ENCODE assay signal across 8 cellular contexts in genomic region chr11:67289651-67290479, GRCh38. TPM values are rescaled to one million over a fixed set of nuclear protein-coding genes. Genes with fewer than 3 reads are reported as not detected.
A peak's percentile ranks its signal among the peaks of the same experiment; 100 is the strongest.
DNase-seq lines count a peak whose midpoint lies in the region; ATAC-seq and TF ChIP-seq lines count a peak whose summit lies in the region.

No MANE protein-coding gene starts in this region.

- H3K27ac ChIP-seq in CD4-positive, CD25-positive, alpha-beta regulatory T cell (ENCODE audit: insufficient read depth, low read length, poor library complexity, severe bottlenecking), result peak overlapping the region; percentile 95
- H3K27ac ChIP-seq in KOPT-K1 (ENCODE audit: low read depth, low read length, poor library complexity, severe bottlenecking), result peak overlapping the region; percentile 100
- peak overlapping the region; percentile 99 for H3K27ac ChIP-seq in lower lobe of right lung
- H3K27ac ChIP-seq in upper lobe of right lung, result peak overlapping the region; percentile 81

- peak overlapping the region; percentile 80 to 84 (median 81) for H3K27ac Mint-ChIP-seq in CD4-positive, CD25-positive, alpha-beta regulatory T cell
- H3K27ac Mint-ChIP-seq in central memory CD8-positive, alpha-beta T cell (ENCODE audit: low read depth), result peak overlapping the region; percentile 95

- peaks cover 14 to 64% (median 31%) of the 10 kb centered on the region in 4 donors for H3K4me1 Mint-ChIP-seq in CD4-positive, CD25-positive, alpha-beta regulatory T cell
- peaks cover 55% of the 10 kb centered on the region for H3K4me1 Mint-ChIP-seq in central memory CD8-positive, alpha-beta T cell

- peaks cover 45% of the 10 kb centered on the region for H3K36me3 ChIP-seq in CD4-positive, CD25-positive, alpha-beta regulatory T cell (ENCODE audit: control insufficient read depth, insufficient read depth, low read length)
- peaks cover 73% of the 10 kb centered on the region for H3K36me3 ChIP-seq in KOPT-K1 (ENCODE audit: insufficient read depth, low read length)
- peaks cover 70% of the 10 kb centered on the region for H3K36me3 ChIP-seq in lower lobe of right lung
- peaks cover 43% of the 10 kb centered on the region for H3K36me3 ChIP-seq in upper lobe of right lung

- H3K9me3 Mint-ChIP-seq in CD4-positive, CD25-positive, alpha-beta regulatory T cell, result peaks cover 0 to 1% (median 0%) of the 10 kb centered on the region in 7 donors
- no peaks in the 10 kb centered on the region for H3K9me3 Mint-ChIP-seq in central memory CD8-positive, alpha-beta T cell

- H3K4me1 ChIP-seq in CD4-positive, CD25-positive, alpha-beta regulatory T cell (ENCODE audit: control insufficient read depth, insufficient read depth, low read length, poor library complexity, severe bottlenecking), result peaks cover 79% of the 10 kb centered on the region
- H3K4me1 ChIP-seq in lower lobe of right lung (peaks cover 57% of the 10 kb centered on the region), upper lobe of right lung (peaks cover 48% of the 10 kb centered on the region)

- H3K9me3 ChIP-seq in CD4-positive, CD25-positive, alpha-beta regulatory T cell (ENCODE audit: control insufficient read depth in 2 of 2, low read length in 2 of 2), result no peaks in the 10 kb centered on the region
- H3K9me3 ChIP-seq in KOPT-K1 (ENCODE audit: insufficient read depth, low read length, poor library complexity, severe bottlenecking) (peaks cover 6% of the 10 kb centered on the region), lower lobe of right lung (no peaks in the 10 kb centered on the region), upper lobe of right lung (no peaks in the 10 kb centered on the region)

- H3K4me3 Mint-ChIP-seq in CD4-positive, CD25-positive, alpha-beta regulatory T cell, result peak overlapping the region; percentile 86 to 92 (median 89)
- H3K4me3 Mint-ChIP-seq in central memory CD8-positive, alpha-beta T cell, result peak overlapping the region; percentile 93

- DNase-seq in CD4-positive, CD25-positive, alpha-beta regulatory T cell, result no peak
- no peak for DNase-seq in central memory CD8-positive, alpha-beta T cell (ENCODE audit: low spot score in 2 of 2)
- DNase-seq in lower lobe of right lung (peak; percentile 54), upper lobe of right lung (no peak), NCI-H1436 (lab: John Stamatoyannopoulos, UW) (no peak)
- DNase-seq in central memory CD4-positive, alpha-beta T cell, result no peak

- TF ChIP-seq CTCF in lower lobe of right lung (IDR thresholded peaks at IDR 0.05) (no peak), upper lobe of right lung (IDR thresholded peaks at IDR 0.05) (no peak)

- peaks cover 12% of the 10 kb centered on the region for H3K36me3 Mint-ChIP-seq in CD4-positive, CD25-positive, alpha-beta regulatory T cell
- H3K36me3 Mint-ChIP-seq in central memory CD8-positive, alpha-beta T cell (ENCODE audit: insufficient read depth), result peaks cover 60% of the 10 kb centered on the region

- H3K4me3 ChIP-seq in CD4-positive, CD25-positive, alpha-beta regulatory T cell (ENCODE audit: low read depth, low read length), result peak overlapping the region; percentile 57
- H3K4me3 ChIP-seq in lower lobe of right lung (peak overlapping the region; percentile 99), upper lobe of right lung (peak overlapping the region; percentile 85)

- no peak for ATAC-seq in CD4-positive, CD25-positive, alpha-beta regulatory T cell (ENCODE audit: low read depth in 2 of 2)
- no peak for ATAC-seq in central memory CD8-positive, alpha-beta T cell (replicated peaks; ENCODE audit: extremely low read depth, poor library complexity, severe bottlenecking)
- peak; percentile 0 to 4 for ATAC-seq in lower lobe of right lung
- peak; percentile 2 for ATAC-seq in upper lobe of right lung
- no peak for ATAC-seq in GM21723 (IDR thresholded peaks at IDR 0.05; ENCODE audit: unreplicated experiment)

- intact Hi-C loops in lower lobe of right lung (cut with DNase I) (no loop called here), upper lobe of right lung (cut with DNase I) (no loop called here)

- H3K27me3 ChIP-seq in CD4-positive, CD25-positive, alpha-beta regulatory T cell (ENCODE audit: control insufficient read depth, insufficient read depth, low read length), result no peaks in the 10 kb centered on the region
- H3K27me3 ChIP-seq in lower lobe of right lung (ENCODE audit: low read depth) (no peaks in the 10 kb centered on the region), upper lobe of right lung (no peaks in the 10 kb centered on the region)

- H3K27me3 Mint-ChIP-seq in CD4-positive, CD25-positive, alpha-beta regulatory T cell, result peaks cover 9% of the 10 kb centered on the region
- no peaks in the 10 kb centered on the region for H3K27me3 Mint-ChIP-seq in central memory CD8-positive, alpha-beta T cell

RNA-seq across cellular contexts. Expression of gene ANKRD13D, which starts 0.8 kb away (rescaled TPM):
- total RNA-seq in CD4-positive, CD25-positive, alpha-beta regulatory T cell, result 158 TPM
- 10 to 100 TPM in 3 of 4 donors, 1 to 10 TPM in 1; 9.5 to 18.9 (median 12.6) TPM for polyA plus RNA-seq in CD4-positive, CD25-positive, alpha-beta regulatory T cell
- total RNA-seq in lower lobe of right lung, result 66.9 TPM
- 59.4 TPM for total RNA-seq in upper lobe of right lung

RNA-seq across cellular contexts. Expression of gene SSH3, which starts 13.5 kb away (rescaled TPM):
- total RNA-seq in CD4-positive, CD25-positive, alpha-beta regulatory T cell, result 24.4 TPM
- polyA plus RNA-seq in CD4-positive, CD25-positive, alpha-beta regulatory T cell, result 1 to 10 TPM; 2.3 to 7.1 (median 3.1) TPM
- total RNA-seq in lower lobe of right lung (37.7 TPM), upper lobe of right lung (36.4 TPM)

RNA-seq across cellular contexts. Expression of gene GRK2, which starts 23.6 kb away (rescaled TPM):
- 295 TPM for total RNA-seq in CD4-positive, CD25-positive, alpha-beta regulatory T cell
- 10 to 100 TPM; 13.2 to 27.8 (median 19.3) TPM for polyA plus RNA-seq in CD4-positive, CD25-positive, alpha-beta regulatory T cell
- total RNA-seq in lower lobe of right lung (101 TPM), upper lobe of right lung (98.4 TPM)

Comparison
In these comparisons a context has a peak if more than half of its experiments do, and no peak if none do; other contexts are left out.
1. ATAC-seq: peak in lower lobe of right lung (2 of 2) and upper lobe of right lung (single experiment); none in CD4-positive, CD25-positive, alpha-beta regulatory T cell (0 of 2), central memory CD8-positive, alpha-beta T cell (single experiment) and GM21723 (single experiment).
2. Peak in every context shown above with its lines, with median percentiles within 50 percentile points of each other: H3K27ac ChIP-seq and H3K4me3 ChIP-seq.